13 cellular contexts compared by ENCODE assay signal in the genomic region with DNA sequence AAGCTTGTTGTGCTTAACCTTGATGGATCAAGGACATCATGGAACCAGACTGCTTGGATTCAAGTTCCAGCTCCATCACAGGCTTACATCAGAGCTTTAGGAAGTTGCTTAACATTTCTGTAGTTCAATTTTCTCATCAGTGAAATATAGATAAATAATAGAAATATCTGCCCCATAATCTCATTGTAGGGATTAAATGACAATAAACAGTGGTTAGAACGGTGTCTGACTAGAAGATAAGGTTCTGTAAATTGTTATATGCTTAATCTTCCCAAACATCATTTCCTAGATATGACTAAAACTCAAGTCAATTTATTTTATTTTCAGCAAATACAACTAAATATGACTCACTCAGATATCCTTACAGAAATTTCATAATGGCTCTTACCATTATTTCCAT.
"Had no signal": no experiment of that assay in that cellular context is flagged by ENCODE, and none has a peak within 500 bp of the region (broad histone marks: within the 10 kb centered on the region; RNA-seq: fewer than 3 reads in every experiment).

No MANE protein-coding gene starts in this region.

- DNase-seq: activated naive CD4-positive, alpha-beta T cell; activated T-cell treated with anti-CD3 and anti-CD28 coated beads for 4 hours; foreskin melanocyte; occipital lobe; right cardiac atrium; stimulated activated CD4-positive, alpha-beta T cell treated with anti-CD3 and anti-CD28 coated beads, Interleukin-15, amount 100 ng/mL, for 24 hours; stimulated activated CD4-positive, alpha-beta T cell treated with anti-CD3 and anti-CD28 coated beads, Interleukin-4, amount 100 ng/mL, for 1 hour; stimulated activated naive CD4-positive, alpha-beta T cell; substantia nigra had no signal

- ATAC-seq: activated CD4-positive, CD25-positive, alpha-beta regulatory T cell treated with anti-CD3 and anti-CD28 coated beads, Interleukin-2, amount 50 U/mL, for 24 hours; right cardiac atrium had no signal

- H3K27me3 ChIP-seq: ascending aorta, cardiac muscle cell had no signal

- H3K4me3 ChIP-seq: ascending aorta, cardiac muscle cell, skin epidermis had no signal

- H3K36me3 ChIP-seq: ascending aorta, cardiac muscle cell had no signal

- H3K27ac ChIP-seq: ascending aorta, cardiac muscle cell, skin epidermis had no signal

- H3K9me3 ChIP-seq: ascending aorta had no signal

- H3K4me1 ChIP-seq: ascending aorta had no signal
